Comparison of ENCODE assay signal across 17 cellular contexts in genomic region chr11:1701041-1701807, GRCh38. TPM values are rescaled to one million over a fixed set of nuclear protein-coding genes. Genes with fewer than 3 reads are reported as not detected.
DNase-seq lines count a peak whose midpoint lies in the region; ATAC-seq and TF ChIP-seq lines count a peak whose summit lies in the region.
"Had no signal": no experiment of that assay in that cellular context is flagged by ENCODE, and none has a peak within 500 bp of the region (broad histone marks: within the 10 kb centered on the region; RNA-seq: fewer than 3 reads in every experiment).

No MANE protein-coding gene starts in this region.

- CTCF ChIA-PET in A673 (lab: Charles Lee): no interaction called here
- CTCF ChIA-PET in naive thymus-derived CD4-positive, alpha-beta T cell (lab: Charles Lee): interaction anchor here (1.0 to 2.7 kb wide), 5 partner anchors 49 to 131 kb away, joined by 3 to 14 read pairs (median 4); no protein-coding TSS in a partner anchor

- peak overlapping the region; percentile 46 for H3K27ac Mint-ChIP-seq in activated naive CD8-positive, alpha-beta T cell
- peak overlapping the region in 8 of 9 donors; percentile 56 to 85 (median 76) for H3K27ac Mint-ChIP-seq in naive thymus-derived CD4-positive, alpha-beta T cell

- H3K27me3 ChIP-seq in A673 (replicated peaks; ENCODE audit: insufficient read depth, low read depth, low read length, poor library complexity) (no peaks in the 10 kb centered on the region), DND-41 (ENCODE audit: insufficient read depth, low read length, poor library complexity) (no peaks in the 10 kb centered on the region), MM.1S (replicated peaks; ENCODE audit: insufficient read depth, low read length) (peaks cover 87% of the 10 kb centered on the region)
- H3K27me3 ChIP-seq in naive thymus-derived CD4-positive, alpha-beta T cell (ENCODE audit: control insufficient read depth in 2 of 2, insufficient read depth in 2 of 2, low read length in 2 of 2): no peaks in the 10 kb centered on the region
- H3K27me3 ChIP-seq: upper lobe of right lung had no signal

- H3K9me3 Mint-ChIP-seq in activated naive CD8-positive, alpha-beta T cell (ENCODE audit: low read depth): peaks cover 7% of the 10 kb centered on the region
- H3K9me3 Mint-ChIP-seq in naive thymus-derived CD4-positive, alpha-beta T cell: peaks cover 0 to 23% (median 10%) of the 10 kb centered on the region in 11 donors

- no peaks in the 10 kb centered on the region for H3K9me3 ChIP-seq in A673 (ENCODE audit: low read depth, low read length, poor library complexity, severe bottlenecking)
- peaks cover 24% of the 10 kb centered on the region for H3K9me3 ChIP-seq in DND-41 (ENCODE audit: insufficient read depth, low read length, severe bottlenecking)
- H3K9me3 ChIP-seq in naive thymus-derived CD4-positive, alpha-beta T cell (ENCODE audit: control insufficient read depth in 2 of 3, low read length in 3 of 3): peaks cover 0 to 17% (median 0%) of the 10 kb centered on the region in 3 experiments
- no peaks in the 10 kb centered on the region for H3K9me3 ChIP-seq in MM.1S (replicated peaks; ENCODE audit: insufficient read depth, low read length)
- H3K9me3 ChIP-seq: upper lobe of right lung had no signal

- intact Hi-C loops in A673 (cut with micrococcal nuclease; ENCODE audit: unreplicated experiment): no loop called here
- intact Hi-C loops in naive thymus-derived CD4-positive, alpha-beta T cell (cut with micrococcal nuclease): no loop called here

- peak overlapping the region; percentile 42 for H3K4me3 Mint-ChIP-seq in activated naive CD8-positive, alpha-beta T cell
- H3K4me3 Mint-ChIP-seq in naive thymus-derived CD4-positive, alpha-beta T cell: peak overlapping the region in 9 of 10 donors; percentile 12 to 72 (median 55)

- H3K4me2 ChIP-seq in DND-41 (ENCODE audit: insufficient read depth, low read length) (no peak overlapping the region; the same call in 1 of the 2 replicates), MM.1S (ENCODE audit: low read depth, low read length) (no peak overlapping the region)

- TF ChIP-seq CTCF in A673 (conservative IDR thresholded peaks at IDR 0.05; ENCODE audit: low read depth, low read length) (no peak), DND-41 (IDR thresholded peaks at IDR 0.05; ENCODE audit: borderline replicate concordance, extremely low read depth, low read length, poor library complexity, severe bottlenecking) (peak; percentile 54), MM.1S (IDR thresholded peaks at IDR 0.05; ENCODE audit: low read length) (no peak)

- no peaks in the 10 kb centered on the region for H3K36me3 Mint-ChIP-seq in activated naive CD8-positive, alpha-beta T cell
- H3K36me3 Mint-ChIP-seq in naive thymus-derived CD4-positive, alpha-beta T cell: peaks cover 0 to 12% (median 2%) of the 10 kb centered on the region in 5 donors

- H3K79me2 ChIP-seq in DND-41 (ENCODE audit: insufficient read depth, low read length) (no peaks in the 10 kb centered on the region), MM.1S (ENCODE audit: low read length) (no peaks in the 10 kb centered on the region)

- H3K4me1 ChIP-seq in A673 (ENCODE audit: insufficient read depth, low read length, poor library complexity, severe bottlenecking) (no peaks in the 10 kb centered on the region), DND-41 (ENCODE audit: insufficient read depth, low read length) (peaks cover 47% of the 10 kb centered on the region), MM.1S (ENCODE audit: low read length) (no peaks in the 10 kb centered on the region)
- H3K4me1 ChIP-seq in naive thymus-derived CD4-positive, alpha-beta T cell (ENCODE audit: control insufficient read depth in 2 of 2, insufficient read depth in 2 of 2, low read length in 2 of 2): peaks cover 4 to 12% of the 10 kb centered on the region in 2 donors
- H3K4me1 ChIP-seq: upper lobe of right lung had no signal

- POLR2A ChIA-PET in A673 (lab: Charles Lee; ENCODE audit: low non-redundant PET): no interaction called here
- POLR2A ChIA-PET in naive thymus-derived CD4-positive, alpha-beta T cell (lab: Charles Lee): interaction anchor here (1.1 to 1.2 kb wide), 2 partner anchors 32 to 104 kb away, joined by 3 to 7 read pairs; no protein-coding TSS in a partner anchor

- H3F3A ChIP-seq in MM.1S (ENCODE audit: insufficient read depth, low read length): no peaks in the 10 kb centered on the region

- BruUV-seq in A673 (replicated peaks; lab: Mats Ljungman, UMichigan): no TSS peak

- H4K20me1 ChIP-seq in DND-41 (ENCODE audit: insufficient read depth, low read length) (no peaks in the 10 kb centered on the region), MM.1S (ENCODE audit: insufficient read depth, low read length) (no peaks in the 10 kb centered on the region)

- DNase-seq in A673 (ENCODE audit: low spot score): peak; percentile 63
- DNase-seq in DND-41: peak; percentile 88
- DNase-seq in naive thymus-derived CD4-positive, alpha-beta T cell: peak in 5 of 9 donors; percentile 7 to 25 (median 21)
- no peak for DNase-seq in MM.1S
- no peak for DNase-seq in NCI-H2196 (lab: John Stamatoyannopoulos, UW; ENCODE audit: unreplicated experiment)
- DNase-seq in H4 (ENCODE audit: low spot score): no peak
- DNase-seq: activated naive CD4-positive, alpha-beta T cell treated with anti-CD3 and anti-CD28 coated beads, Interleukin-2, amount 50 U/mL, for 16 hours; foreskin fibroblast; GM23248; NCI-H1048; right cardiac atrium; SIG-M5; stimulated activated CD4-positive, alpha-beta T cell treated with anti-CD3 and anti-CD28 coated beads, Interleukin-4, amount 100 ng/mL, for 1 hour; T1000; upper lobe of right lung had no signal

- ATAC-seq in DND-41 (ENCODE audit: insufficient read depth, low read depth): peak; percentile 83
- peak; percentile 29 for ATAC-seq in naive thymus-derived CD4-positive, alpha-beta T cell
- ATAC-seq: right cardiac atrium, upper lobe of right lung had no signal

- H3K9ac ChIP-seq in DND-41 (ENCODE audit: low read depth, low read length) (peak overlapping the region; percentile 42), MM.1S (ENCODE audit: low read length) (no peak overlapping the region)
- H3K9ac ChIP-seq: GM23248 had no signal

- H3K9me2 ChIP-seq in MM.1S (replicated peaks; ENCODE audit: insufficient read depth, low read length): no peaks in the 10 kb centered on the region

- peaks cover 22% of the 10 kb centered on the region for H3K4me1 Mint-ChIP-seq in activated naive CD8-positive, alpha-beta T cell (ENCODE audit: low read depth)
- H3K4me1 Mint-ChIP-seq in naive thymus-derived CD4-positive, alpha-beta T cell: peaks cover 6 to 22% (median 20%) of the 10 kb centered on the region in 7 donors

- no peaks in the 10 kb centered on the region for H3K27me3 Mint-ChIP-seq in activated naive CD8-positive, alpha-beta T cell
- peaks cover 0 to 12% (median 0%) of the 10 kb centered on the region in 5 donors for H3K27me3 Mint-ChIP-seq in naive thymus-derived CD4-positive, alpha-beta T cell

- H3K36me3 ChIP-seq in A673 (ENCODE audit: insufficient read depth, low read length, poor library complexity, severe bottlenecking): no peaks in the 10 kb centered on the region
- H3K36me3 ChIP-seq in DND-41 (ENCODE audit: insufficient read depth, low read length): no peaks in the 10 kb centered on the region
- H3K36me3 ChIP-seq in naive thymus-derived CD4-positive, alpha-beta T cell (ENCODE audit: control insufficient read depth in 2 of 3, insufficient read depth in 3 of 3, low read length in 3 of 3): no peaks in the 10 kb centered on the region
- no peaks in the 10 kb centered on the region for H3K36me3 ChIP-seq in MM.1S (replicated peaks; ENCODE audit: insufficient read depth, low read length)
- H3K36me3 ChIP-seq: upper lobe of right lung had no signal

- H3K27ac ChIP-seq in A673 (ENCODE audit: low read depth, low read length, poor library complexity, severe bottlenecking) (no peak overlapping the region), DND-41 (ENCODE audit: low read length) (peak overlapping the region; percentile 86), MM.1S (ENCODE audit: low read length) (no peak overlapping the region)
- no peak overlapping the region for H3K27ac ChIP-seq in naive thymus-derived CD4-positive, alpha-beta T cell (ENCODE audit: low read depth, low read length)
- H3K27ac ChIP-seq: GM23248, upper lobe of right lung had no signal

- H2AFZ ChIP-seq in DND-41 (ENCODE audit: low read depth, low read length): no peak overlapping the region
- no peak overlapping the region for H2AFZ ChIP-seq in MM.1S (ENCODE audit: low read length)
- H2AFZ ChIP-seq: GM23248 had no signal

- H3K4me3 ChIP-seq in A673 (ENCODE audit: low read depth, low read length, poor library complexity, severe bottlenecking) (no peak overlapping the region), DND-41 (ENCODE audit: low read depth in 1 of 2, low read length in 2 of 2) (peak overlapping the region in 1 of 2 experiments; percentile 28; a peak in 1 of 4 replicates), MM.1S (ENCODE audit: low read length) (no peak overlapping the region)
- H3K4me3 ChIP-seq in naive thymus-derived CD4-positive, alpha-beta T cell (ENCODE audit: low read length): no peak overlapping the region
- H3K4me3 ChIP-seq: GM23248, lung, upper lobe of right lung had no signal

RNA-seq across cellular contexts. Expression of gene KRTAP5-6, which starts 4.2 kb away (rescaled TPM):
- not detected in 2 replicates for total RNA-seq in A673 (2021)
- not detected for total RNA-seq in naive thymus-derived CD4-positive, alpha-beta T cell
- polyA plus RNA-seq in naive thymus-derived CD4-positive, alpha-beta T cell: not detected
- total RNA-seq in H4 (2014; rRNA removed; shearing (Covaris generic)): not detected in 2 replicates
- total RNA-seq: GM23248, lung, right cardiac atrium, upper lobe of right lung had no signal
- polyA plus RNA-seq: GM23248, lung, right cardiac atrium had no signal

RNA-seq across cellular contexts. Expression of gene IFITM10, which starts 49.2 kb away (rescaled TPM):
- total RNA-seq in A673 (2021): 0.24 TPM in 1 of 2 replicates, not detected in the other
- total RNA-seq in naive thymus-derived CD4-positive, alpha-beta T cell: 10 to 100 TPM in 1 of 5 experiments, 1 to 10 TPM in 4; 1.4 to 16.0 (median 2.1) TPM
- not detected for polyA plus RNA-seq in naive thymus-derived CD4-positive, alpha-beta T cell
- total RNA-seq in H4 (2014; rRNA removed; shearing (Covaris generic)): 1.4 and 2.0 TPM in 2 replicates

Comparison
In these comparisons a context has a peak if more than half of its experiments do, and no peak if none do; other contexts are left out.
1. DNase-seq: peak in A673 (single experiment), DND-41 (single experiment) and naive thymus-derived CD4-positive, alpha-beta T cell (5 of 9); none in MM.1S (single experiment), NCI-H2196 (single experiment) and H4 (single experiment).